In genomic region chr12:93896427-93896826, GRCh38 we compare ENCODE assay signal across 1 cellular context.
TF ChIP-seq lines count a peak whose summit lies in the region.

No MANE protein-coding gene starts in this region.

TF ChIP-seq in H1, 55 proteins besides CTCF, POLR2A, EP300 and RAD21:
- no peak for TF ChIP-seq EZH2 (IDR thresholded peaks at IDR 0.05; ENCODE audit: low read depth, low read length, severe bottlenecking)
- no peak for TF ChIP-seq ZNF274 (IDR thresholded peaks at IDR 0.05; ENCODE audit: borderline replicate concordance, extremely low read depth, low read length)
- TF ChIP-seq RFX5 (IDR thresholded peaks at IDR 0.05; ENCODE audit: borderline replicate concordance, low read depth, low read length), result no peak
- no peak for TF ChIP-seq POLR2AphosphoS5 (IDR thresholded peaks at IDR 0.05; ENCODE audit: low read depth, low read length)
- no peak for TF ChIP-seq NRF1 (IDR thresholded peaks at IDR 0.05; ENCODE audit: low read depth, low read length)
- no peak for TF ChIP-seq BACH1 (IDR thresholded peaks at IDR 0.05; ENCODE audit: low read length)
- no peak for TF ChIP-seq HDAC6 (IDR thresholded peaks at IDR 0.05; ENCODE audit: low read depth, low read length)
- TF ChIP-seq SP4 (IDR thresholded peaks at IDR 0.05; ENCODE audit: low read length), result no peak
